Comparison of ENCODE assay signal across 14 cellular contexts in genomic region chr22:43274595-43275240, GRCh38.
"Had no signal": no experiment of that assay in that cellular context is flagged by ENCODE, and none has a peak within 500 bp of the region (broad histone marks: within the 10 kb centered on the region; RNA-seq: fewer than 3 reads in every experiment).

No MANE protein-coding gene starts in this region.

- H3K27ac Mint-ChIP-seq: activated naive CD4-positive, alpha-beta T cell treated with anti-CD3 and anti-CD28 coated beads for 36 hours; stimulated activated effector memory CD8-positive, alpha-beta T cell treated with anti-CD3 and anti-CD28 coated beads, Interleukin-12 subunit alpha, Interleukin-12 subunit beta, amount 100 ng/mL, for 72 hours; stimulated activated naive CD8-positive, alpha-beta T cell treated with anti-CD3 and anti-CD28 coated beads, Interleukin-15, Interleukin-2, amounts not matched to agents 100 ng/mL and 50 ng/mL, for 24 hours had no signal

- H3K4me3 ChIP-seq: colonic mucosa, left ventricle myocardium inferior, lung, psoas muscle, sigmoid colon, thoracic aorta, upper lobe of left lung, vagina had no signal

- H3K4me3 Mint-ChIP-seq: activated naive CD4-positive, alpha-beta T cell treated with anti-CD3 and anti-CD28 coated beads for 36 hours; naive thymus-derived CD4-positive, alpha-beta T cell; stimulated activated effector memory CD8-positive, alpha-beta T cell treated with anti-CD3 and anti-CD28 coated beads, Interleukin-12 subunit alpha, Interleukin-12 subunit beta, amount 100 ng/mL, for 72 hours; stimulated activated naive CD8-positive, alpha-beta T cell treated with anti-CD3 and anti-CD28 coated beads, Interleukin-15, Interleukin-2, amounts not matched to agents 100 ng/mL and 50 ng/mL, for 24 hours had no signal

- H3K79me2 ChIP-seq: parathyroid adenoma had no signal

- H3K27me3 ChIP-seq: colonic mucosa, upper lobe of left lung, vagina had no signal

- H2AFZ ChIP-seq: parathyroid adenoma had no signal

- DNase-seq: colonic mucosa; effector CD8-positive, alpha-beta T cell; left ventricle myocardium inferior; psoas muscle; sigmoid colon had no signal

- H3K9me3 Mint-ChIP-seq: activated naive CD4-positive, alpha-beta T cell treated with anti-CD3 and anti-CD28 coated beads for 36 hours; naive thymus-derived CD4-positive, alpha-beta T cell; stimulated activated effector memory CD8-positive, alpha-beta T cell treated with anti-CD3 and anti-CD28 coated beads, Interleukin-12 subunit alpha, Interleukin-12 subunit beta, amount 100 ng/mL, for 72 hours; stimulated activated naive CD8-positive, alpha-beta T cell treated with anti-CD3 and anti-CD28 coated beads, Interleukin-15, Interleukin-2, amounts not matched to agents 100 ng/mL and 50 ng/mL, for 24 hours had no signal

- H3K27me3 Mint-ChIP-seq: stimulated activated naive CD8-positive, alpha-beta T cell treated with anti-CD3 and anti-CD28 coated beads, Interleukin-15, Interleukin-2, amounts not matched to agents 100 ng/mL and 50 ng/mL, for 24 hours had no signal

- H3K36me3 Mint-ChIP-seq: naive thymus-derived CD4-positive, alpha-beta T cell; stimulated activated effector memory CD8-positive, alpha-beta T cell treated with anti-CD3 and anti-CD28 coated beads, Interleukin-12 subunit alpha, Interleukin-12 subunit beta, amount 100 ng/mL, for 72 hours had no signal

- H3K27ac ChIP-seq: colonic mucosa, left ventricle myocardium inferior, parathyroid adenoma, psoas muscle, sigmoid colon, thoracic aorta, upper lobe of left lung, vagina had no signal

- H3K36me3 ChIP-seq: colonic mucosa, left ventricle myocardium inferior, sigmoid colon, thoracic aorta, upper lobe of left lung, vagina had no signal

- H3K9me3 ChIP-seq: colonic mucosa, left ventricle myocardium inferior, psoas muscle, sigmoid colon, thoracic aorta, upper lobe of left lung, vagina had no signal

- H3K4me1 ChIP-seq: left ventricle myocardium inferior, parathyroid adenoma, psoas muscle, vagina had no signal

- H3K9ac ChIP-seq: parathyroid adenoma had no signal
